In genomic region chr10:63878428-63878827, GRCh38 we compare ENCODE assay signal across 23 cellular contexts.
A peak's percentile ranks its signal among the peaks of the same experiment; 100 is the strongest.
DNase-seq lines count a peak whose midpoint lies in the region; ATAC-seq, FAIRE-seq and TF ChIP-seq lines count a peak whose summit lies in the region.
"Had no signal": no experiment of that assay in that cellular context is flagged by ENCODE, and none has a peak within 500 bp of the region (broad histone marks: within the 10 kb centered on the region; RNA-seq: fewer than 3 reads in every experiment).

No MANE protein-coding gene starts in this region.

- ATAC-seq in K562, result no peak
- ATAC-seq: CD8-positive, alpha-beta T cell; GM12878 had no signal

- POLR2A ChIA-PET in HEK293 (lab: Yijun Ruan, JAX) (no interaction called here), K562 (lab: Yijun Ruan, JAX) (interaction anchor here (0.7 kb wide), 1 partner anchor 12 kb away, joined by 3 read pairs; no protein-coding TSS in a partner anchor), A673 (lab: Charles Lee; ENCODE audit: low non-redundant PET) (no interaction called here)

- H3K36me3 ChIP-seq in HEK293 (ENCODE audit: control insufficient read depth in 2 of 2, insufficient read depth in 1 of 2, low read length in 2 of 2), result no peaks in the 10 kb centered on the region
- H3K36me3 ChIP-seq in K562 (ENCODE audit: control insufficient read depth, insufficient read depth, low read length), result no peaks in the 10 kb centered on the region
- no peaks in the 10 kb centered on the region for H3K36me3 ChIP-seq in A673 (ENCODE audit: insufficient read depth, low read length, poor library complexity, severe bottlenecking)
- H3K36me3 ChIP-seq: BLaER1 treated with 17β-estradiol and CSF1 and Interleukin-3, amounts not matched to agents 10 nM and 100 nM had no signal

- DNase-seq in K562 (ENCODE audit: extremely low read depth in 1 of 4, low spot score in 3 of 4) (no peak), NCI-H2081 (lab: John Stamatoyannopoulos, UW) (no peak), DMS153 treated with DMSO at 0.1 percent for 48 hours (lab: John Stamatoyannopoulos, UW; ENCODE audit: unreplicated experiment) (no peak), A673 (ENCODE audit: low spot score) (no peak)
- DNase-seq: 8988T; AML-193; Caco-2; Calu3; CD4-positive, alpha-beta T cell; CD8-positive, alpha-beta T cell; DMS53; DMS79; DND-41; EL; GDM1 had no signal

- CTCF ChIA-PET in HEK293 (lab: Yijun Ruan, JAX), result interaction anchor here (0.7 to 1.3 kb wide), 2 partner anchors 12 to 1381 kb away, joined by 4 read pairs; no protein-coding TSS in a partner anchor
- CTCF ChIA-PET in K562 (lab: Yijun Ruan, JAX; ENCODE audit: low intra/inter-chr PET ratio), result no interaction called here
- CTCF ChIA-PET in A673 (lab: Charles Lee), result no interaction called here

- FAIRE-seq in K562 (lab: Jason Lieb, UNC), result no peak
- FAIRE-seq: A204.1, D721Med, GM12878, GM12892, GM18507 had no signal

- TF ChIP-seq POLR2A in K562 (conservative IDR thresholded peaks at IDR 0.05), result no peak

- H3K9me3 ChIP-seq in HEK293 (ENCODE audit: control insufficient read depth, insufficient read depth, low read depth, low read length) (no peaks in the 10 kb centered on the region), K562 (replicated peaks; ENCODE audit: control insufficient read depth, insufficient read depth, low read depth, low read length) (no peaks in the 10 kb centered on the region), A673 (ENCODE audit: low read depth, low read length, poor library complexity, severe bottlenecking) (peaks cover 8% of the 10 kb centered on the region)

- no peak overlapping the region for H3K27ac ChIP-seq in HEK293 (ENCODE audit: extremely low read depth, low read depth, low read length)
- no peak overlapping the region for H3K27ac ChIP-seq in K562 (ENCODE audit: extremely low read depth, low read depth, low read length)
- no peak overlapping the region for H3K27ac ChIP-seq in A673 (ENCODE audit: low read depth, low read length, poor library complexity, severe bottlenecking)
- H3K27ac ChIP-seq: BLaER1 treated with 17β-estradiol and CSF1 and Interleukin-3, amounts not matched to agents 10 nM and 100 nM; C4-2B had no signal

- intact Hi-C loops in K562 (cut with micrococcal nuclease), result no loop called here
- intact Hi-C loops in A673 (cut with micrococcal nuclease; ENCODE audit: unreplicated experiment), result no loop called here

- no peaks in the 10 kb centered on the region for H3K9me1 ChIP-seq in K562 (ENCODE audit: control insufficient read depth, insufficient read depth, low read length)

- TF ChIP-seq RAD21 in K562 (CRISPR knock-in tag; conservative IDR thresholded peaks at IDR 0.05 in 1 of 2, IDR thresholded peaks at IDR 0.05 in 1 of 2), result no peak

- no peak overlapping the region for H3K4me2 ChIP-seq in K562 (ENCODE audit: insufficient read depth, low read length)
- H3K4me2 ChIP-seq: BLaER1 treated with 17β-estradiol and CSF1 and Interleukin-3, amounts not matched to agents 10 nM and 100 nM had no signal

- H3K9ac ChIP-seq in K562 (ENCODE audit: insufficient read depth in 1 of 2, low read depth in 2 of 2, low read length in 2 of 2), result no peak overlapping the region
- H3K9ac ChIP-seq: BLaER1 treated with 17β-estradiol and CSF1 and Interleukin-3, amounts not matched to agents 10 nM and 100 nM had no signal

- H3K27me3 ChIP-seq in K562 (ENCODE audit: control insufficient read depth in 2 of 2, insufficient read depth in 2 of 2, low read length in 2 of 2), result no peaks in the 10 kb centered on the region
- H3K27me3 ChIP-seq in A673 (replicated peaks; ENCODE audit: insufficient read depth, low read depth, low read length, poor library complexity), result peaks cover 6% of the 10 kb centered on the region
- H3K27me3 ChIP-seq: BLaER1 treated with 17β-estradiol and CSF1 and Interleukin-3, amounts not matched to agents 10 nM and 100 nM had no signal

- in situ Hi-C loops in K562 (cut with MboI), result no loop called here

- no peak overlapping the region for H2AFZ ChIP-seq in K562 (ENCODE audit: low read depth, low read length)

- no peaks in the 10 kb centered on the region for H3K79me2 ChIP-seq in K562 (ENCODE audit: control insufficient read depth, insufficient read depth, low read length)

- no peak for TF ChIP-seq CTCF in HEK293 (tag by site-specific recombination; IDR thresholded peaks at IDR 0.05)
- no peak for TF ChIP-seq CTCF in K562 (IDR thresholded peaks at IDR 0.05 in 2 of 3, conservative IDR thresholded peaks at IDR 0.05 in 1 of 3; ENCODE audit: insufficient read depth in 2 of 3, low read depth in 1 of 3, low read length in 3 of 3)
- no peak for TF ChIP-seq CTCF in A673 (conservative IDR thresholded peaks at IDR 0.05; ENCODE audit: low read depth, low read length)

- TF ChIP-seq EP300 in K562 (IDR thresholded peaks at IDR 0.05; ENCODE audit: low read length), result no peak

- H3K4me3 ChIP-seq in HEK293 (ENCODE audit: low read depth, low read length) (no peak overlapping the region), K562 (no peak overlapping the region), A673 (ENCODE audit: low read depth, low read length, poor library complexity, severe bottlenecking) (no peak overlapping the region)
- H3K4me3 ChIP-seq: BLaER1 treated with 17β-estradiol and CSF1 and Interleukin-3, amounts not matched to agents 10 nM and 100 nM; GM12878 had no signal

- BruUV-seq in K562 (replicated peaks; lab: Mats Ljungman, UMichigan), result no TSS peak
- no TSS peak for BruUV-seq in A673 (replicated peaks; lab: Mats Ljungman, UMichigan)

- WGBS in K562 (ENCODE audit: insufficient coverage, low coverage, missing lambda C conversion rate), result 7% methylated on average over 2 of the region's 2 CpGs

- H4K20me1 ChIP-seq in K562 (replicated peaks; ENCODE audit: control insufficient read depth, insufficient read depth, low read length), result no peaks in the 10 kb centered on the region
- H4K20me1 ChIP-seq: BLaER1 treated with 17β-estradiol and CSF1 and Interleukin-3, amounts not matched to agents 10 nM and 100 nM had no signal

- H3K4me1 ChIP-seq in HEK293 (ENCODE audit: control insufficient read depth, insufficient read depth, low read length) (no peaks in the 10 kb centered on the region), K562 (replicated peaks in 1 of 2; ENCODE audit: control insufficient read depth in 2 of 2, insufficient read depth in 2 of 2, low read length in 2 of 2) (no peaks in the 10 kb centered on the region), A673 (ENCODE audit: insufficient read depth, low read length, poor library complexity, severe bottlenecking) (no peaks in the 10 kb centered on the region)
- H3K4me1 ChIP-seq: BLaER1 treated with 17β-estradiol and CSF1 and Interleukin-3, amounts not matched to agents 10 nM and 100 nM; Caco-2 had no signal

TF ChIP-seq in HEK293, 187 proteins besides CTCF, POLR2A, EP300 and RAD21:
- TF ChIP-seq, protein P1, sequence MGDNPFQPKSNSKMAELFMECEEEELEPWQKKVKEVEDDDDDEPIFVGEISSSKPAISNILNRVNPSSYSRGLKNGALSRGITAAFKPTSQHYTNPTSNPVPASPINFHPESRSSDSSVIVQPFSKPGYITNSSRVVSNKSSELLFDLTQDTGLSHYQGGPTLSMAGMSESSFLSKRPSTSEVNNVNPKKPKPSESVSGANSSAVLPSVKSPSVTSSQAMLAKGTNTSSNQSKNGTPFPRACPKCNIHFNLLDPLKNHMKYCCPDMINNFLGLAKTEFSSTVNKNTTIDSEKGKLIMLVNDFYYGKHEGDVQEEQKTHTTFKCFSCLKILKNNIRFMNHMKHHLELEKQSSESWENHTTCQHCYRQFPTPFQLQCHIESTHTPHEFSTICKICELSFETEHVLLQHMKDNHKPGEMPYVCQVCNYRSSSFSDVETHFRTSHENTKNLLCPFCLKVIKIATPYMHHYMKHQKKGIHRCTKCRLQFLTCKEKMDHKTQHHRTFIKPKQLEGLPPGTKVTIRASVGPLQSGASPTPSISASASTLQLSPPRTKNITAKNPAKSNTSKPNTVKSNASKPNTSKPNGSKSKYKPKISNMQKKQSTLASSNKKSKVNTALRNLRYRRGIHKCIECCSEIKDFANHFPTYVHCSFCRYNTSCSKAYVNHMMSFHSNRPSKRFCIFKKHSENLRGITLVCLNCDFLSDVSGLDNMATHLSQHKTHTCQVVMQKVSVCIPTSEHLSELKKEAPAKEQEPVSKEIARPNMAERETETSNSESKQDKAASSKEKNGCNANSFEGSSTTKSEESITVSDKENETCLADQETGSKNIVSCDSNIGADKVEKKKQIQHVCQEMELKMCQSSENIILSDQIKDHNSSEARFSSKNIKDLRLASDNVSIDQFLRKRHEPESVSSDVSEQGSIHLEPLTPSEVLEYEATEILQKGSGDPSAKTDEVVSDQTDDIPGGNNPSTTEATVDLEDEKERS (tag by site-specific recombination; IDR thresholded peaks at IDR 0.05), result peak; percentile 88; the same call in 1 of the 2 replicates
- TF ChIP-seq SETDB1 (IDR thresholded peaks at IDR 0.05; ENCODE audit: insufficient read length, low read length), result peak; percentile 60
- no peak for TF ChIP-seq ZFP41 (tag by site-specific recombination; IDR thresholded peaks at IDR 0.05; ENCODE audit: borderline replicate concordance)

TF ChIP-seq in K562, 482 proteins besides CTCF, POLR2A, EP300 and RAD21 (continues in another document):
- TF ChIP-seq, protein P2, sequence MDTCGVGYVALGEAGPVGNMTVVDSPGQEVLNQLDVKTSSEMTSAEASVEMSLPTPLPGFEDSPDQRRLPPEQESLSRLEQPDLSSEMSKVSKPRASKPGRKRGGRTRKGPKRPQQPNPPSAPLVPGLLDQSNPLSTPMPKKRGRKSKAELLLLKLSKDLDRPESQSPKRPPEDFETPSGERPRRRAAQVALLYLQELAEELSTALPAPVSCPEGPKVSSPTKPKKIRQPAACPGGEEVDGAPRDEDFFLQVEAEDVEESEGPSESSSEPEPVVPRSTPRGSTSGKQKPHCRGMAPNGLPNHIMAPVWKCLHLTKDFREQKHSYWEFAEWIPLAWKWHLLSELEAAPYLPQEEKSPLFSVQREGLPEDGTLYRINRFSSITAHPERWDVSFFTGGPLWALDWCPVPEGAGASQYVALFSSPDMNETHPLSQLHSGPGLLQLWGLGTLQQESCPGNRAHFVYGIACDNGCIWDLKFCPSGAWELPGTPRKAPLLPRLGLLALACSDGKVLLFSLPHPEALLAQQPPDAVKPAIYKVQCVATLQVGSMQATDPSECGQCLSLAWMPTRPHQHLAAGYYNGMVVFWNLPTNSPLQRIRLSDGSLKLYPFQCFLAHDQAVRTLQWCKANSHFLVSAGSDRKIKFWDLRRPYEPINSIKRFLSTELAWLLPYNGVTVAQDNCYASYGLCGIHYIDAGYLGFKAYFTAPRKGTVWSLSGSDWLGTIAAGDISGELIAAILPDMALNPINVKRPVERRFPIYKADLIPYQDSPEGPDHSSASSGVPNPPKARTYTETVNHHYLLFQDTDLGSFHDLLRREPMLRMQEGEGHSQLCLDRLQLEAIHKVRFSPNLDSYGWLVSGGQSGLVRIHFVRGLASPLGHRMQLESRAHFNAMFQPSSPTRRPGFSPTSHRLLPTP (IDR thresholded peaks at IDR 0.05; ENCODE audit: borderline replicate concordance, extremely low read depth, insufficient read length), result no peak
- 0 out of 2 replicates have a peak, but pooled peaks have one; percentile 47 for TF ChIP-seq TRIM28 (IDR thresholded peaks at IDR 0.05)

Comparison
In these comparisons a context has a peak if more than half of its experiments do, and no peak if none do; other contexts are left out.
1. Of the 44 proteins assayed by ChIP-seq in both K562 and HEK293: peak only in K562: TRIM28 and ZNF324; only in HEK293: SETDB1; in both: none; in neither: 41.